Comparison of ENCODE assay signal across 1 cellular context in the genomic region with DNA sequence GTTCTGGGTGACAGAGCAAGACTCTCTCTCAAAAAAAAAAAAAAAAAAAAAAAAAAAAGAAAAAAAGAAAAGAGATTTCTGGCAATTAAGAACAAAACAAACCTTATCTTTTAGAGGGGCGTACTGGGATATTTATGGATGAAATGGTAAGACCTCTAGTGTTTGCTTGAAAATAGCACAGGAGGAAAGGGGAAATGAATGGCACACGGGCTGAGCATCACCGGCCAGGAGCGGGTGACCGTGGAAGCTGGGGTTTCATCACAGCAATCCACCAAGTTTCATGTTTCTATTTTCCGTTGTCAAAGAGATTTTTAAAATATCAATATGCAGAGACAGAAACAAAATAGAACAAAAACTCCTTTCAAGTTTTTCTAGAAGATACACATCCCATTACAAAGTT.
TF ChIP-seq lines count a peak whose summit lies in the region.

No MANE protein-coding gene starts in this region.

TF ChIP-seq in HepG2, 621 proteins besides CTCF, POLR2A, EP300 and RAD21 (continued from another document):
- TF ChIP-seq, protein P1, sequence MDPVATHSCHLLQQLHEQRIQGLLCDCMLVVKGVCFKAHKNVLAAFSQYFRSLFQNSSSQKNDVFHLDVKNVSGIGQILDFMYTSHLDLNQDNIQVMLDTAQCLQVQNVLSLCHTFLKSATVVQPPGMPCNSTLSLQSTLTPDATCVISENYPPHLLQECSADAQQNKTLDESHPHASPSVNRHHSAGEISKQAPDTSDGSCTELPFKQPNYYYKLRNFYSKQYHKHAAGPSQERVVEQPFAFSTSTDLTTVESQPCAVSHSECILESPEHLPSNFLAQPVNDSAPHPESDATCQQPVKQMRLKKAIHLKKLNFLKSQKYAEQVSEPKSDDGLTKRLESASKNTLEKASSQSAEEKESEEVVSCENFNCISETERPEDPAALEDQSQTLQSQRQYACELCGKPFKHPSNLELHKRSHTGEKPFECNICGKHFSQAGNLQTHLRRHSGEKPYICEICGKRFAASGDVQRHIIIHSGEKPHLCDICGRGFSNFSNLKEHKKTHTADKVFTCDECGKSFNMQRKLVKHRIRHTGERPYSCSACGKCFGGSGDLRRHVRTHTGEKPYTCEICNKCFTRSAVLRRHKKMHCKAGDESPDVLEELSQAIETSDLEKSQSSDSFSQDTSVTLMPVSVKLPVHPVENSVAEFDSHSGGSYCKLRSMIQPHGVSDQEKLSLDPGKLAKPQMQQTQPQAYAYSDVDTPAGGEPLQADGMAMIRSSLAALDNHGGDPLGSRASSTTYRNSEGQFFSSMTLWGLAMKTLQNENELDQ (CRISPR knock-in tag; IDR thresholded peaks at IDR 0.05; ENCODE audit: borderline replicate concordance): no peak
- no peak for TF ChIP-seq RBM39 (IDR thresholded peaks at IDR 0.05; ENCODE audit: low read depth, low read length, poor library complexity, severe bottlenecking)
- TF ChIP-seq, protein P2, sequence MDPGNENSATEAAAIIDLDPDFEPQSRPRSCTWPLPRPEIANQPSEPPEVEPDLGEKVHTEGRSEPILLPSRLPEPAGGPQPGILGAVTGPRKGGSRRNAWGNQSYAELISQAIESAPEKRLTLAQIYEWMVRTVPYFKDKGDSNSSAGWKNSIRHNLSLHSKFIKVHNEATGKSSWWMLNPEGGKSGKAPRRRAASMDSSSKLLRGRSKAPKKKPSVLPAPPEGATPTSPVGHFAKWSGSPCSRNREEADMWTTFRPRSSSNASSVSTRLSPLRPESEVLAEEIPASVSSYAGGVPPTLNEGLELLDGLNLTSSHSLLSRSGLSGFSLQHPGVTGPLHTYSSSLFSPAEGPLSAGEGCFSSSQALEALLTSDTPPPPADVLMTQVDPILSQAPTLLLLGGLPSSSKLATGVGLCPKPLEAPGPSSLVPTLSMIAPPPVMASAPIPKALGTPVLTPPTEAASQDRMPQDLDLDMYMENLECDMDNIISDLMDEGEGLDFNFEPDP (CRISPR knock-in tag; conservative IDR thresholded peaks at IDR 0.05): no peak
- TF ChIP-seq CREM (IDR thresholded peaks at IDR 0.05): no peak
- no peak for TF ChIP-seq CREM (CRISPR knock-in tag; IDR thresholded peaks at IDR 0.05)
- TF ChIP-seq ZNF589 (CRISPR knock-in tag; conservative IDR thresholded peaks at IDR 0.05): no peak
- TF ChIP-seq, protein P3, sequence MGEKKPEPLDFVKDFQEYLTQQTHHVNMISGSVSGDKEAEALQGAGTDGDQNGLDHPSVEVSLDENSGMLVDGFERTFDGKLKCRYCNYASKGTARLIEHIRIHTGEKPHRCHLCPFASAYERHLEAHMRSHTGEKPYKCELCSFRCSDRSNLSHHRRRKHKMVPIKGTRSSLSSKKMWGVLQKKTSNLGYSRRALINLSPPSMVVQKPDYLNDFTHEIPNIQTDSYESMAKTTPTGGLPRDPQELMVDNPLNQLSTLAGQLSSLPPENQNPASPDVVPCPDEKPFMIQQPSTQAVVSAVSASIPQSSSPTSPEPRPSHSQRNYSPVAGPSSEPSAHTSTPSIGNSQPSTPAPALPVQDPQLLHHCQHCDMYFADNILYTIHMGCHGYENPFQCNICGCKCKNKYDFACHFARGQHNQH (CRISPR knock-in tag; IDR thresholded peaks at IDR 0.05): no peak
- TF ChIP-seq, protein P4, sequence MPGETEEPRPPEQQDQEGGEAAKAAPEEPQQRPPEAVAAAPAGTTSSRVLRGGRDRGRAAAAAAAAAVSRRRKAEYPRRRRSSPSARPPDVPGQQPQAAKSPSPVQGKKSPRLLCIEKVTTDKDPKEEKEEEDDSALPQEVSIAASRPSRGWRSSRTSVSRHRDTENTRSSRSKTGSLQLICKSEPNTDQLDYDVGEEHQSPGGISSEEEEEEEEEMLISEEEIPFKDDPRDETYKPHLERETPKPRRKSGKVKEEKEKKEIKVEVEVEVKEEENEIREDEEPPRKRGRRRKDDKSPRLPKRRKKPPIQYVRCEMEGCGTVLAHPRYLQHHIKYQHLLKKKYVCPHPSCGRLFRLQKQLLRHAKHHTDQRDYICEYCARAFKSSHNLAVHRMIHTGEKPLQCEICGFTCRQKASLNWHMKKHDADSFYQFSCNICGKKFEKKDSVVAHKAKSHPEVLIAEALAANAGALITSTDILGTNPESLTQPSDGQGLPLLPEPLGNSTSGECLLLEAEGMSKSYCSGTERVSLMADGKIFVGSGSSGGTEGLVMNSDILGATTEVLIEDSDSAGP (CRISPR knock-in tag; IDR thresholded peaks at IDR 0.05; ENCODE audit: borderline replicate concordance): no peak
- no peak for TF ChIP-seq ZNF788 (CRISPR knock-in tag; IDR thresholded peaks at IDR 0.05; ENCODE audit: borderline replicate concordance)
- no peak for TF ChIP-seq ZNF746 (CRISPR knock-in tag; IDR thresholded peaks at IDR 0.05)
- no peak for TF ChIP-seq ZNF136 (CRISPR knock-in tag; IDR thresholded peaks at IDR 0.05; ENCODE audit: low read depth)
- no peak for TF ChIP-seq SMARCC2 (IDR thresholded peaks at IDR 0.05)
